Comparison of ENCODE assay signal across 16 cellular contexts in the genomic region with DNA sequence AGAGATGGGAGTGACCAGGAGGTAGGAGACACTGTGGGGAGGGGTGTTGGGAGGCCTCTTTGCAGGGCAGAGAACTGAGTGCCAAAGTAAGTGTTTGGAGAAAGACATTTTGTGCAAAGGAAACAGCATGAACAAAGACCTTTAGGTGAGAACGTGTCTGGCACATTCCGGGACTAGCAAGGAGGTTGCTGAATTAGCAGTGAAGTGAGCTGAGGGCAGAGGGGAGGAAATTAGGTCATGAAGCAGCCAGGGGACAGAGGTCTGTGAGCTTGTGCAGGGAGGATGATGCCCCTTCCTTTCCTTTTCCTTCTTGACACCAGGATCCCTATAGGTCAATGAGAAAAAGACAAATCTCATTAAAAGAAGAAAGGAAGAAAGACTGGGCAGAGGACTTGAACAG. TPM values are rescaled to one million over a fixed set of nuclear protein-coding genes. Genes with fewer than 3 reads are reported as not detected.
DNase-seq lines count a peak whose midpoint lies in the region; ATAC-seq and TF ChIP-seq lines count a peak whose summit lies in the region.
"Had no signal": no experiment of that assay in that cellular context is flagged by ENCODE, and none has a peak within 500 bp of the region (broad histone marks: within the 10 kb centered on the region; RNA-seq: fewer than 3 reads in every experiment).

No MANE protein-coding gene starts in this region.

- H3K79me2 ChIP-seq in mammary epithelial cell (ENCODE audit: insufficient read depth, low read length): no peaks in the 10 kb centered on the region

- H3K9me3 Mint-ChIP-seq in MCF 10A (ENCODE audit: unreplicated experiment) (no peaks in the 10 kb centered on the region), endothelial cell (ENCODE audit: unreplicated experiment) (no peaks in the 10 kb centered on the region)
- no peaks in the 10 kb centered on the region for H3K9me3 Mint-ChIP-seq in naive thymus-derived CD4-positive, alpha-beta T cell
- H3K9me3 Mint-ChIP-seq: IgD-negative memory B cell had no signal

- no peaks in the 10 kb centered on the region for H3K4me1 ChIP-seq in mammary epithelial cell (ENCODE audit: insufficient read depth, low read length)
- peaks cover 0 to 3% of the 10 kb centered on the region in 2 donors for H3K4me1 ChIP-seq in naive thymus-derived CD4-positive, alpha-beta T cell (ENCODE audit: control insufficient read depth in 2 of 2, insufficient read depth in 2 of 2, low read length in 2 of 2)

- H4K20me1 ChIP-seq in mammary epithelial cell (ENCODE audit: insufficient read depth, low read length): no peaks in the 10 kb centered on the region

- no peak for DNase-seq in mammary epithelial cell
- DNase-seq in MCF 10A (ENCODE audit: unreplicated experiment): no peak
- DNase-seq in endothelial cell (ENCODE audit: low spot score): no peak
- DNase-seq in naive thymus-derived CD4-positive, alpha-beta T cell: no peak
- peak; percentile 23 for DNase-seq in retina
- no peak for DNase-seq in stimulated activated CD4-positive, alpha-beta T cell treated with anti-CD3 and anti-CD28 coated beads, Interleukin-4, amount 100 ng/mL, for 1 hour
- DNase-seq: NCI-H1048, NCI-H146, NCI-H2107, NCI-H345 had no signal

- no peak for TF ChIP-seq CTCF in mammary epithelial cell (conservative IDR thresholded peaks at IDR 0.05 in 1 of 2, IDR thresholded peaks at IDR 0.05 in 1 of 2; ENCODE audit: extremely low read depth in 1 of 2, insufficient read depth in 1 of 2, low read depth in 1 of 2, low read length in 2 of 2)
- no peak for TF ChIP-seq CTCF in MCF 10A (IDR thresholded peaks at IDR 0.05; ENCODE audit: unreplicated experiment)
- TF ChIP-seq CTCF in endothelial cell (IDR thresholded peaks at IDR 0.05; ENCODE audit: unreplicated experiment): no peak

- POLR2A ChIA-PET in MCF 10A (lab: Yijun Ruan, JAX): interaction anchor here (1.1 kb wide), 1 partner anchor 24 kb away, joined by 4 read pairs; no protein-coding TSS in a partner anchor
- POLR2A ChIA-PET in naive thymus-derived CD4-positive, alpha-beta T cell (lab: Charles Lee): no interaction called here

- H3K4me2 ChIP-seq in mammary epithelial cell (ENCODE audit: insufficient read depth, low read depth, low read length): no peak overlapping the region

- no peaks in the 10 kb centered on the region for H3K27me3 ChIP-seq in mammary epithelial cell (ENCODE audit: insufficient read depth, low read length)
- no peaks in the 10 kb centered on the region for H3K27me3 ChIP-seq in naive thymus-derived CD4-positive, alpha-beta T cell (ENCODE audit: control insufficient read depth in 2 of 2, insufficient read depth in 2 of 2, low read length in 2 of 2)

- H3K27ac Mint-ChIP-seq in MCF 10A (ENCODE audit: low read depth, unreplicated experiment): no peak overlapping the region
- peak overlapping the region; percentile 87 for H3K27ac Mint-ChIP-seq in endothelial cell (ENCODE audit: unreplicated experiment)
- no peak overlapping the region for H3K27ac Mint-ChIP-seq in naive thymus-derived CD4-positive, alpha-beta T cell

- H3K9ac ChIP-seq in mammary epithelial cell (ENCODE audit: insufficient read depth, low read length): no peak overlapping the region

- WGBS in mammary epithelial cell (ENCODE audit: low coverage, missing lambda C conversion rate): 74% methylated on average over 2 of the region's 2 CpGs

- BruUV-seq in mammary epithelial cell (replicated peaks; lab: Mats Ljungman, UMichigan): no TSS peak
- no TSS peak for BruUV-seq in MCF 10A (replicated peaks; lab: Mats Ljungman, UMichigan)

- in situ Hi-C loops in mammary epithelial cell (cut with MboI; ENCODE audit: low sequenced_read_pairs in 2 of 2): loop anchor here in 1 of 2 donors (25.0 kb wide), 1 partner anchor 188 kb away; a partner anchor contains a TSS

- H3K27me3 Mint-ChIP-seq in MCF 10A (ENCODE audit: insufficient read depth, unreplicated experiment) (no peaks in the 10 kb centered on the region), endothelial cell (ENCODE audit: unreplicated experiment) (peaks cover 3% of the 10 kb centered on the region)
- H3K27me3 Mint-ChIP-seq in naive thymus-derived CD4-positive, alpha-beta T cell: peaks cover 0 to 16% (median 10%) of the 10 kb centered on the region in 5 donors

- H3K27ac ChIP-seq in mammary epithelial cell (ENCODE audit: insufficient read depth, low read depth, low read length): no peak overlapping the region
- H3K27ac ChIP-seq in naive thymus-derived CD4-positive, alpha-beta T cell (ENCODE audit: low read depth, low read length): no peak overlapping the region
- H3K27ac ChIP-seq: C4-2B, RWPE1 had no signal

- H3K4me1 Mint-ChIP-seq in MCF 10A (ENCODE audit: insufficient read depth, unreplicated experiment) (peaks cover 4% of the 10 kb centered on the region), endothelial cell (ENCODE audit: unreplicated experiment) (peaks cover 30% of the 10 kb centered on the region)
- peaks cover 0 to 2% (median 0%) of the 10 kb centered on the region in 7 donors for H3K4me1 Mint-ChIP-seq in naive thymus-derived CD4-positive, alpha-beta T cell

- H3K4me3 ChIP-seq in mammary epithelial cell (replicated peaks in 1 of 3; ENCODE audit: insufficient read depth in 1 of 3, low read depth in 2 of 3, low read length in 3 of 3): no peak overlapping the region
- H3K4me3 ChIP-seq in naive thymus-derived CD4-positive, alpha-beta T cell (ENCODE audit: low read length): no peak overlapping the region

- intact Hi-C loops in mammary epithelial cell (cut with micrococcal nuclease): no loop called here
- intact Hi-C loops in MCF 10A (cut with micrococcal nuclease): no loop called here
- intact Hi-C loops in naive thymus-derived CD4-positive, alpha-beta T cell (cut with micrococcal nuclease): no loop called here

- no peaks in the 10 kb centered on the region for H3K9me3 ChIP-seq in mammary epithelial cell (replicated peaks; ENCODE audit: insufficient read depth, low read length)
- H3K9me3 ChIP-seq in naive thymus-derived CD4-positive, alpha-beta T cell (ENCODE audit: control insufficient read depth in 2 of 3, low read length in 3 of 3): no peaks in the 10 kb centered on the region

- no peak overlapping the region for H3K4me3 Mint-ChIP-seq in MCF 10A (ENCODE audit: unreplicated experiment)
- H3K4me3 Mint-ChIP-seq in endothelial cell (ENCODE audit: unreplicated experiment): peak overlapping the region; percentile 2
- H3K4me3 Mint-ChIP-seq in naive thymus-derived CD4-positive, alpha-beta T cell: no peak overlapping the region
- H3K4me3 Mint-ChIP-seq: IgD-negative memory B cell had no signal

- peak overlapping the region; percentile 29 for H2AFZ ChIP-seq in mammary epithelial cell (ENCODE audit: low read depth, low read length)

- H3K36me3 Mint-ChIP-seq in MCF 10A (ENCODE audit: insufficient read depth, unreplicated experiment) (no peaks in the 10 kb centered on the region), endothelial cell (ENCODE audit: low read depth, unreplicated experiment) (no peaks in the 10 kb centered on the region)
- H3K36me3 Mint-ChIP-seq in naive thymus-derived CD4-positive, alpha-beta T cell: no peaks in the 10 kb centered on the region

- CTCF ChIA-PET in mammary epithelial cell (lab: Charles Lee; ENCODE audit: low non-redundant PET): interaction anchor here (0.6 kb wide), 1 partner anchor 93 kb away, joined by 4 read pairs; no protein-coding TSS in a partner anchor
- CTCF ChIA-PET in MCF 10A (lab: Yijun Ruan, JAX): interaction anchor here (0.6 to 1.2 kb wide), 3 partner anchors 11 to 784 kb away, joined by 3 to 5 read pairs (median 3); no protein-coding TSS in a partner anchor
- CTCF ChIA-PET in naive thymus-derived CD4-positive, alpha-beta T cell (lab: Charles Lee): no interaction called here

- peak; percentile 42 for ATAC-seq in naive thymus-derived CD4-positive, alpha-beta T cell
- ATAC-seq in GM18868 (IDR thresholded peaks at IDR 0.05; ENCODE audit: unreplicated experiment) (no peak), GM21381 (IDR thresholded peaks at IDR 0.05; ENCODE audit: unreplicated experiment) (no peak)
- ATAC-seq: HCT116 had no signal

- H3K36me3 ChIP-seq in mammary epithelial cell (ENCODE audit: insufficient read depth, low read length): no peaks in the 10 kb centered on the region
- no peaks in the 10 kb centered on the region for H3K36me3 ChIP-seq in naive thymus-derived CD4-positive, alpha-beta T cell (ENCODE audit: control insufficient read depth in 2 of 3, insufficient read depth in 3 of 3, low read length in 3 of 3)

- dilution Hi-C loops in mammary epithelial cell (cut with HindIII; ENCODE audit: low sequenced_read_pairs): no loop called here

RNA-seq across cellular contexts. Expression of a gene that starts 21.4 kb away (rescaled TPM):
- total RNA-seq in mammary epithelial cell: 100 to 1,000 TPM; 258 to 274 TPM
- 504 TPM for polyA plus RNA-seq in mammary epithelial cell
- 615 TPM for polyA minus RNA-seq in mammary epithelial cell
- total RNA-seq in MCF 10A (2022): 101 and 175 TPM in 2 replicates
- 165 TPM for total RNA-seq in endothelial cell (ENCODE audit: unreplicated experiment)
- 10 to 100 TPM; 19.1 to 62.9 (median 23.7) TPM for total RNA-seq in naive thymus-derived CD4-positive, alpha-beta T cell
- 10 to 100 TPM; 27.3 to 29.9 TPM for polyA plus RNA-seq in naive thymus-derived CD4-positive, alpha-beta T cell

RNA-seq across cellular contexts. Expression of a gene that starts 38.5 kb away (rescaled TPM):
- total RNA-seq in mammary epithelial cell (100 to 1,000 TPM in 1 of 2 donors, 10 to 100 TPM in 1; 91.4 to 127 TPM), MCF 10A (2022) (57.3 and 68.3 TPM in 2 replicates), endothelial cell (ENCODE audit: unreplicated experiment) (46.8 TPM)
- polyA plus RNA-seq in mammary epithelial cell: 25.0 TPM
- 52.5 TPM for polyA minus RNA-seq in mammary epithelial cell
- 10 to 100 TPM; 50.8 to 70.4 (median 60.5) TPM for total RNA-seq in naive thymus-derived CD4-positive, alpha-beta T cell
- polyA plus RNA-seq in naive thymus-derived CD4-positive, alpha-beta T cell: 10 to 100 TPM; 14.6 to 21.6 TPM
